Comparison of ENCODE assay signal across 9 cellular contexts in genomic region chr2:28606986-28607441, GRCh38.
DNase-seq lines count a peak whose midpoint lies in the region; ATAC-seq and TF ChIP-seq lines count a peak whose summit lies in the region.
"Had no signal": no experiment of that assay in that cellular context is flagged by ENCODE, and none has a peak within 500 bp of the region (broad histone marks: within the 10 kb centered on the region; RNA-seq: fewer than 3 reads in every experiment).

No MANE protein-coding gene starts in this region.

- peaks cover 13% of the 10 kb centered on the region for H3K4me1 Mint-ChIP-seq in CD8-positive, alpha-beta T cell (ENCODE audit: low read depth)

- TF ChIP-seq POLR2A in right lobe of liver (IDR thresholded peaks at IDR 0.05): no peak

- H3K27me3 ChIP-seq in right lobe of liver: no peaks in the 10 kb centered on the region
- H3K27me3 ChIP-seq in CD8-positive, alpha-beta T cell (ENCODE audit: insufficient read depth, low read length): no peaks in the 10 kb centered on the region

- H3K9me3 Mint-ChIP-seq in CD8-positive, alpha-beta T cell: no peaks in the 10 kb centered on the region

- peak; percentile 38 for TF ChIP-seq CTCF in choroid plexus epithelial cell (conservative IDR thresholded peaks at IDR 0.05; ENCODE audit: low read depth, low read length)
- TF ChIP-seq CTCF in right lobe of liver (IDR thresholded peaks at IDR 0.05): no peak
- TF ChIP-seq CTCF in CD8-positive, alpha-beta T cell (IDR thresholded peaks at IDR 0.05): no peak

- POLR2A ChIA-PET in CD8-positive, alpha-beta T cell (lab: Charles Lee): interaction anchor here (0.6 to 1.1 kb wide), 2 partner anchors 145 to 178 kb away, joined by 3 to 5 read pairs; partner anchors contain the start of gene PPP1CB

- H3K4me3 ChIP-seq in choroid plexus epithelial cell (ENCODE audit: low read depth, low read length) (no peak overlapping the region), right lobe of liver (no peak overlapping the region)
- no peak overlapping the region for H3K4me3 ChIP-seq in CD8-positive, alpha-beta T cell (ENCODE audit: low read depth, low read length)

- intact Hi-C loops in right lobe of liver (cut with DNase I): no loop called here
- intact Hi-C loops in CD8-positive, alpha-beta T cell (cut with DNase I, micrococcal nuclease): no loop called here

- WGBS in right lobe of liver (ENCODE audit: insufficient coverage, low coverage, low lambda C conversion rate, missing lambda C conversion rate): 71% methylated on average over 3 of the region's 5 CpGs

- no peak overlapping the region for H3K27ac ChIP-seq in right lobe of liver
- H3K27ac ChIP-seq in CD8-positive, alpha-beta T cell (ENCODE audit: low read depth, low read length): no peak overlapping the region
- H3K27ac ChIP-seq: epithelial cell of prostate had no signal

- peak; percentile 39 for DNase-seq in ACHN
- DNase-seq in choroid plexus epithelial cell (ENCODE audit: low read depth): peak; percentile 44
- DNase-seq in right lobe of liver: peak in 1 of 3 donors; percentile 34
- DNase-seq in CD8-positive, alpha-beta T cell: no peak
- DNase-seq in activated T-cell treated with anti-CD3 and anti-CD28 coated beads, Interleukin-2, amount 50 U/mL, for 48 hours: no peak
- no peak for DNase-seq in NCI-H69 (lab: John Stamatoyannopoulos, UW)

- H3K4me3 Mint-ChIP-seq in CD8-positive, alpha-beta T cell: no peak overlapping the region

- no peaks in the 10 kb centered on the region for H3K36me3 Mint-ChIP-seq in CD8-positive, alpha-beta T cell

- no peaks in the 10 kb centered on the region for H3K36me3 ChIP-seq in right lobe of liver
- no peaks in the 10 kb centered on the region for H3K36me3 ChIP-seq in CD8-positive, alpha-beta T cell (ENCODE audit: insufficient read depth, low read length)

- TF ChIP-seq RAD21 in Ishikawa (IDR thresholded peaks at IDR 0.05; ENCODE audit: low read depth): peak; percentile 64; the same call in 1 of the 2 replicates

- H3K9me3 ChIP-seq in right lobe of liver: no peaks in the 10 kb centered on the region
- H3K9me3 ChIP-seq in CD8-positive, alpha-beta T cell (ENCODE audit: low read length): no peaks in the 10 kb centered on the region

- in situ Hi-C loops in ACHN (cut with HindIII; ENCODE audit: low pct_ligation_motif_present, low pct_unique_long_range_greater_than_20kb, low sequenced_read_pairs): no loop called here

- peak; percentile 63 for TF ChIP-seq EP300 in Ishikawa (IDR thresholded peaks at IDR 0.05; ENCODE audit: borderline replicate concordance)

- H3K27me3 Mint-ChIP-seq in CD8-positive, alpha-beta T cell (ENCODE audit: low read depth): no peaks in the 10 kb centered on the region

- no peaks in the 10 kb centered on the region for H3K4me1 ChIP-seq in right lobe of liver
- H3K4me1 ChIP-seq in CD8-positive, alpha-beta T cell (ENCODE audit: insufficient read depth, low read length): no peaks in the 10 kb centered on the region

- ATAC-seq in right lobe of liver (peak in 3 of 4 donors; percentile 13 to 43 (median 18)), GM18867 (IDR thresholded peaks at IDR 0.05; ENCODE audit: unreplicated experiment) (no peak)
- no peak for ATAC-seq in CD8-positive, alpha-beta T cell

- no peak overlapping the region for H3K27ac Mint-ChIP-seq in CD8-positive, alpha-beta T cell

- CTCF ChIA-PET in CD8-positive, alpha-beta T cell (lab: Charles Lee): interaction anchor here (0.8 to 4.9 kb wide), 3 partner anchors 13 to 40 kb away, joined by 3 to 41 read pairs (median 6); no protein-coding TSS in a partner anchor

TF ChIP-seq in Ishikawa, 13 proteins besides CTCF, POLR2A, EP300 and RAD21:
- TF ChIP-seq FOXM1 (IDR thresholded peaks at IDR 0.05; ENCODE audit: borderline replicate concordance, low read depth): peak; percentile 52; the same call in 1 of the 2 replicates
- TF ChIP-seq REST (IDR thresholded peaks at IDR 0.05; ENCODE audit: low read depth): no peak
- 0 out of 2 replicates have a peak, but pooled peaks have one; percentile 13 for TF ChIP-seq MAX (IDR thresholded peaks at IDR 0.05)
- TF ChIP-seq CREB1 (IDR thresholded peaks at IDR 0.05; ENCODE audit: low read depth): no peak
- TF ChIP-seq ZBTB7A (IDR thresholded peaks at IDR 0.05; ENCODE audit: low read depth): no peak
- no peak for TF ChIP-seq TAF1 (IDR thresholded peaks at IDR 0.05; ENCODE audit: low read depth)

Comparison
In these comparisons a context has a peak if more than half of its experiments do, and no peak if none do; other contexts are left out.
1. DNase-seq: peak in ACHN (single experiment) and choroid plexus epithelial cell (single experiment); none in CD8-positive, alpha-beta T cell (0 of 7), activated T-cell treated with anti-CD3 and anti-CD28 coated beads, Interleukin-2, amount 50 U/mL, for 48 hours (0 of 2) and NCI-H69 (single experiment).
2. ATAC-seq: peak in right lobe of liver (3 of 4); none in CD8-positive, alpha-beta T cell (single experiment) and GM18867 (single experiment).